Comparison of ENCODE assay signal across 1 cellular context in genomic region chr2:128090909-128091690, GRCh38.
TF ChIP-seq lines count a peak whose summit lies in the region.

TSS of gene UGGT1 (plus strand) at chr2:128091200. CDS start at chr2:128091358, 158 bp downstream.

TF ChIP-seq in K562, 482 proteins besides CTCF, POLR2A, EP300 and RAD21 (continued from another document and continues in another):
- TF ChIP-seq CHCHD3 (CRISPR knock-in tag; IDR thresholded peaks at IDR 0.05), result no peak
- TF ChIP-seq SETDB1 (IDR thresholded peaks at IDR 0.05; ENCODE audit: low read length), result no peak
- TF ChIP-seq ZNF609 (CRISPR knock-in tag; IDR thresholded peaks at IDR 0.05; ENCODE audit: borderline replicate concordance), result no peak
- TF ChIP-seq MLLT1 (IDR thresholded peaks at IDR 0.05), result no peak
- TF ChIP-seq RBM39 (optimal IDR thresholded peaks at IDR 0.05; ENCODE audit: low read depth, low read length), result no peak
- no peak for TF ChIP-seq CBX5 (IDR thresholded peaks at IDR 0.05; ENCODE audit: borderline replicate concordance, low read depth)
- TF ChIP-seq PBX2 (CRISPR knock-in tag; IDR thresholded peaks at IDR 0.05; ENCODE audit: low read depth), result no peak
- TF ChIP-seq PBX2 (tag; conservative IDR thresholded peaks at IDR 0.05; ENCODE audit: low read depth), result no peak
- TF ChIP-seq SMARCA5 (IDR thresholded peaks at IDR 0.05), result no peak
- TF ChIP-seq BMI1 (IDR thresholded peaks at IDR 0.05; ENCODE audit: low read length), result no peak
- no peak for TF ChIP-seq ZNF584 (CRISPR knock-in tag; IDR thresholded peaks at IDR 0.05; ENCODE audit: low read depth)
- TF ChIP-seq MIER1 (IDR thresholded peaks at IDR 0.05; ENCODE audit: low read depth), result no peak
- TF ChIP-seq AFF1 (IDR thresholded peaks at IDR 0.05; ENCODE audit: low read depth in 1 of 2, partially characterized antibody in 2 of 2), result no peak
- no peak for TF ChIP-seq FOS (IDR thresholded peaks at IDR 0.05; ENCODE audit: extremely low read depth, insufficient read length)
- TF ChIP-seq SIX5 (IDR thresholded peaks at IDR 0.05; ENCODE audit: borderline replicate concordance in 1 of 2, insufficient read depth in 1 of 2, low read depth in 1 of 2, low read length in 2 of 2), result no peak
- TF ChIP-seq SRSF3 (IDR thresholded peaks at IDR 0.05; ENCODE audit: insufficient read depth, low read length), result no peak
- TF ChIP-seq EWSR1 (IDR thresholded peaks at IDR 0.05; ENCODE audit: borderline replicate concordance, low read depth, partially characterized antibody), result no peak
- peak; percentile 91 for TF ChIP-seq ETS1 (conservative IDR thresholded peaks at IDR 0.05; ENCODE audit: control insufficient read depth, low read depth, low read length)
- TF ChIP-seq NFATC3 (IDR thresholded peaks at IDR 0.05), result no peak
- TF ChIP-seq CAMTA2 (CRISPR knock-in tag; conservative IDR thresholded peaks at IDR 0.05), result no peak
- peak; percentile 70; the same call in 1 of the 2 replicates for TF ChIP-seq MBD2 (IDR thresholded peaks at IDR 0.05; ENCODE audit: borderline replicate concordance, low read depth)
- TF ChIP-seq KLF16 (IDR thresholded peaks at IDR 0.05), result no peak
- no peak for TF ChIP-seq SMAD2 (IDR thresholded peaks at IDR 0.05; ENCODE audit: low read depth, low read length)
- TF ChIP-seq CXXC5 (CRISPR knock-in tag; IDR thresholded peaks at IDR 0.05), result peak; percentile 67
- no peak for TF ChIP-seq CBFB (CRISPR knock-in tag; IDR thresholded peaks at IDR 0.05)
- no peak for TF ChIP-seq SLC30A9 (CRISPR knock-in tag; IDR thresholded peaks at IDR 0.05)
- no peak for TF ChIP-seq ZNF212 (CRISPR knock-in tag; IDR thresholded peaks at IDR 0.05)
- TF ChIP-seq ARHGAP35 (IDR thresholded peaks at IDR 0.05; ENCODE audit: partially characterized antibody), result no peak
- peak; percentile 60 to 79; a peak in 3 of 4 replicates for TF ChIP-seq ETV6 (IDR thresholded peaks at IDR 0.05; ENCODE audit: borderline replicate concordance in 1 of 2, low read depth in 2 of 2, low read length in 1 of 2)
- peak; percentile 64; the same call in 1 of the 2 replicates for TF ChIP-seq ETV6 (CRISPR knock-in tag; IDR thresholded peaks at IDR 0.05; ENCODE audit: borderline replicate concordance)
- no peak for TF ChIP-seq CBX2 (IDR thresholded peaks at IDR 0.05; ENCODE audit: insufficient read depth, low read length, poor library complexity, severe bottlenecking)
- TF ChIP-seq ZC3H8 (IDR thresholded peaks at IDR 0.05), result no peak
- TF ChIP-seq PTTG1 (tag; IDR thresholded peaks at IDR 0.05; ENCODE audit: low read depth), result no peak
- peak in 1 of 2 experiments; percentile 12; a peak in 1 of 4 replicates for TF ChIP-seq TRIM24 (IDR thresholded peaks at IDR 0.05)
- peak; percentile 98 for TF ChIP-seq RBFOX2 (IDR thresholded peaks at IDR 0.05; ENCODE audit: low read depth, low read length)
- TF ChIP-seq KDM4B (IDR thresholded peaks at IDR 0.05; ENCODE audit: borderline replicate concordance in 2 of 2, low read depth in 1 of 2), result peak in 1 of 2 experiments; percentile 90; a peak in 1 of 4 replicates
- TF ChIP-seq NFE2L1 (tag; IDR thresholded peaks at IDR 0.05; ENCODE audit: borderline replicate concordance, low read depth), result no peak
- TF ChIP-seq CBX3 (IDR thresholded peaks at IDR 0.05; ENCODE audit: borderline replicate concordance in 1 of 2, low read length in 2 of 2), result peak in 1 of 2 experiments; percentile 21; a peak in 1 of 3 replicates
- no peak for TF ChIP-seq ZBTB9 (CRISPR knock-in tag; IDR thresholded peaks at IDR 0.05)
- peak; percentile 68 for TF ChIP-seq ZNF197 (CRISPR knock-in tag; IDR thresholded peaks at IDR 0.05; ENCODE audit: low read depth)
- no peak for TF ChIP-seq SAFB2 (IDR thresholded peaks at IDR 0.05; ENCODE audit: borderline replicate concordance, low read depth, low read length, severe bottlenecking)
- TF ChIP-seq ZBTB49 (CRISPR knock-in tag; IDR thresholded peaks at IDR 0.05; ENCODE audit: borderline replicate concordance), result peak; percentile 65; the same call in 1 of the 2 replicates
- no peak for TF ChIP-seq RFX1 (IDR thresholded peaks at IDR 0.05)
- TF ChIP-seq NR4A1 (CRISPR knock-in tag; IDR thresholded peaks at IDR 0.05), result no peak
- no peak for TF ChIP-seq NR4A1 (tag; IDR thresholded peaks at IDR 0.05)
- 0 out of 2 replicates have a peak, but pooled peaks have one; percentile 68 for TF ChIP-seq POLR2AphosphoS2 (IDR thresholded peaks at IDR 0.05; ENCODE audit: low read length)
- TF ChIP-seq ZNF589 (CRISPR knock-in tag; IDR thresholded peaks at IDR 0.05; ENCODE audit: low read depth), result no peak
- no peak for TF ChIP-seq HSF4 (CRISPR knock-in tag; IDR thresholded peaks at IDR 0.05; ENCODE audit: borderline replicate concordance)
- peak; percentile 42; the same call in 1 of the 2 replicates for TF ChIP-seq MEF2A (IDR thresholded peaks at IDR 0.05; ENCODE audit: control insufficient read depth, low read depth, low read length)
- peak; percentile 93 for TF ChIP-seq PHF20 (IDR thresholded peaks at IDR 0.05; ENCODE audit: partially characterized antibody)
- no peak for TF ChIP-seq TBL1XR1 (IDR thresholded peaks at IDR 0.05; ENCODE audit: low read length in 2 of 2)
